ENCODE assay signal across 13 cellular contexts in the genomic region with DNA sequence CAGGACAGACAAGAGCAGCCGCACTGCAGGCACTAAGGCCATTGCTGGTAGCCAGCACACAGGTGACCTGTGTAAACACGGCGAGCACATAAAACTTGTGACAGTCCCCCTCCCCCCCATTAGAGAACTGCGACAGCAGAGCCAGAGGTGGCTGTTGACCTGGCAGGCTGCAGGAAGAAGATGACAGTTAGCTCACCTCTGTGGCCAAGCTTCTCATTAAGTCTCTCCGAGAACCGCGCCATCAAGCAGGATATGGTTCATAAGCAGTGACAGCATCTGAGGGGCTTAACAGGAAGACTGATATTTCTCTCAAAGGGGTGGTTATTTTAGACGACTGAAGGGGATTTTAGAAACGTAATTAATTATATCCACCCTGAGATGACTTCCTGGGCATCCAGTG. TPM values are rescaled to one million over a fixed set of nuclear protein-coding genes. Genes with fewer than 3 reads are reported as not detected.
DNase-seq lines count a peak whose midpoint lies in the region; ATAC-seq, FAIRE-seq and TF ChIP-seq lines count a peak whose summit lies in the region.
"Had no signal": no experiment of that assay in that cellular context is flagged by ENCODE, and none has a peak within 500 bp of the region (broad histone marks: within the 10 kb centered on the region; RNA-seq: fewer than 3 reads in every experiment).

No MANE protein-coding gene starts in this region.

- H3K9me3 ChIP-seq in KOPT-K1 (ENCODE audit: insufficient read depth, low read length, poor library complexity, severe bottlenecking): no peaks in the 10 kb centered on the region
- H3K9me3 ChIP-seq in small intestine (ENCODE audit: control insufficient read depth, low read depth): no peaks in the 10 kb centered on the region
- no peaks in the 10 kb centered on the region for H3K9me3 ChIP-seq in esophagus muscularis mucosa
- H3K9me3 ChIP-seq: SK-N-SH, thoracic aorta had no signal

- intact Hi-C loops in activated CD8-positive, alpha-beta T cell treated with anti-CD3 and anti-CD28 coated beads for 36 hours (cut with micrococcal nuclease): loop anchor here (2.0 to 10.0 kb wide), 2 partner anchors 18 to 114 kb away; no protein-coding TSS in a partner anchor
- intact Hi-C loops in esophagus muscularis mucosa (cut with DNase I): no loop called here

- 52 to 59% (median 58%) methylated on average over 8 to 9 of the region's 9 CpGs for WGBS in small intestine, 3 donors
- WGBS in esophagus muscularis mucosa: 59% methylated on average over 9 of the region's 9 CpGs

- H3K4me3 ChIP-seq in small intestine (ENCODE audit: low read depth in 1 of 2, low read length in 2 of 2) (peak overlapping the region in 1 of 2 donors; percentile 25), esophagus muscularis mucosa (no peak overlapping the region)
- H3K4me3 ChIP-seq: thoracic aorta had no signal

- H3K27ac ChIP-seq in KOPT-K1 (ENCODE audit: low read depth, low read length, poor library complexity, severe bottlenecking) (peak overlapping the region; percentile 92), small intestine (ENCODE audit: low read depth in 1 of 2, low read length in 1 of 2) (peak overlapping the region; percentile 87 to 93), esophagus muscularis mucosa (replicated peaks in 1 of 4) (no peak overlapping the region)
- H3K27ac ChIP-seq: thoracic aorta had no signal

- CTCF ChIA-PET in activated CD8-positive, alpha-beta T cell treated with anti-CD3 and anti-CD28 coated beads for 36 hours (lab: Charles Lee): interaction anchor here (0.9 to 3.2 kb wide), 14 partner anchors 8 to 189 kb away, joined by 3 to 38 read pairs (median 6); a partner anchor contains a TSS

- no peak for TF ChIP-seq EP300 in esophagus muscularis mucosa (IDR thresholded peaks at IDR 0.05)

- peak; percentile 81 for DNase-seq in activated CD8-positive, alpha-beta T cell treated with anti-CD3 and anti-CD28 coated beads for 36 hours
- DNase-seq in endothelial cell (ENCODE audit: low spot score) (no peak), small intestine (peak; percentile 55), Ammon's horn (ENCODE audit: low spot score) (no peak), esophagus muscularis mucosa (ENCODE audit: extremely low spot score) (no peak)
- DNase-seq: hypothalamus, NCI-H526 treated with DMSO at 0.1 percent for 48 hours, SK-N-SH had no signal

- H3K36me3 Mint-ChIP-seq in activated CD8-positive, alpha-beta T cell treated with anti-CD3 and anti-CD28 coated beads for 36 hours (ENCODE audit: low read depth): peaks cover 80% of the 10 kb centered on the region
- H3K36me3 Mint-ChIP-seq in endothelial cell (ENCODE audit: low read depth, unreplicated experiment): peaks cover 23% of the 10 kb centered on the region

- POLR2A ChIA-PET in activated CD8-positive, alpha-beta T cell treated with anti-CD3 and anti-CD28 coated beads for 36 hours (lab: Charles Lee): interaction anchor here (0.6 to 28.8 kb wide), 8 partner anchors 8 to 330 kb away, joined by 3 to 872 read pairs (median 5); a partner anchor contains a TSS

- TF ChIP-seq CTCF in activated CD8-positive, alpha-beta T cell treated with anti-CD3 and anti-CD28 coated beads for 36 hours (IDR thresholded peaks at IDR 0.05): no peak
- TF ChIP-seq CTCF in endothelial cell (IDR thresholded peaks at IDR 0.05; ENCODE audit: unreplicated experiment) (no peak), esophagus muscularis mucosa (IDR thresholded peaks at IDR 0.05) (no peak)

- FAIRE-seq in small intestine (lab: Jason Lieb, UNC): no peak
- FAIRE-seq: D721Med had no signal

- H3K36me3 ChIP-seq in KOPT-K1 (ENCODE audit: insufficient read depth, low read length) (peaks cover 65% of the 10 kb centered on the region), small intestine (ENCODE audit: control insufficient read depth in 2 of 2, insufficient read depth in 2 of 2, low read length in 2 of 2) (peaks cover 6 to 21% of the 10 kb centered on the region in 2 donors), esophagus muscularis mucosa (peaks cover 15 to 47% (median 39%) of the 10 kb centered on the region in 4 donors)

- H3K27me3 Mint-ChIP-seq in activated CD8-positive, alpha-beta T cell treated with anti-CD3 and anti-CD28 coated beads for 36 hours: no peaks in the 10 kb centered on the region
- peaks cover 14% of the 10 kb centered on the region for H3K27me3 Mint-ChIP-seq in endothelial cell (ENCODE audit: unreplicated experiment)

- no peak for TF ChIP-seq POLR2A in esophagus muscularis mucosa (IDR thresholded peaks at IDR 0.05; ENCODE audit: low read depth)

- H3K4me3 Mint-ChIP-seq in activated CD8-positive, alpha-beta T cell treated with anti-CD3 and anti-CD28 coated beads for 36 hours: peak overlapping the region; percentile 79
- no peak overlapping the region for H3K4me3 Mint-ChIP-seq in endothelial cell (ENCODE audit: unreplicated experiment)

- peaks cover 66% of the 10 kb centered on the region for H3K4me1 Mint-ChIP-seq in activated CD8-positive, alpha-beta T cell treated with anti-CD3 and anti-CD28 coated beads for 36 hours (ENCODE audit: low read depth)
- peaks cover 8% of the 10 kb centered on the region for H3K4me1 Mint-ChIP-seq in endothelial cell (ENCODE audit: unreplicated experiment)

- peak; percentile 53 for ATAC-seq in activated CD8-positive, alpha-beta T cell treated with anti-CD3 and anti-CD28 coated beads for 36 hours
- ATAC-seq in GM19397 (IDR thresholded peaks at IDR 0.05; ENCODE audit: unreplicated experiment): no peak
- no peak for ATAC-seq in HG03565 (IDR thresholded peaks at IDR 0.05; ENCODE audit: unreplicated experiment)

- H3K27me3 ChIP-seq in small intestine (ENCODE audit: control insufficient read depth in 2 of 2, insufficient read depth in 2 of 2, low read length in 2 of 2) (no peaks in the 10 kb centered on the region), esophagus muscularis mucosa (no peaks in the 10 kb centered on the region)

- H3K4me1 ChIP-seq in small intestine (ENCODE audit: control insufficient read depth in 2 of 2, insufficient read depth in 1 of 2, low read depth in 1 of 2, low read length in 1 of 2) (peaks cover 19 to 28% of the 10 kb centered on the region in 2 donors), esophagus muscularis mucosa (peaks cover 61 to 90% (median 77%) of the 10 kb centered on the region in 4 donors)

- no peaks in the 10 kb centered on the region for H3K9me3 Mint-ChIP-seq in activated CD8-positive, alpha-beta T cell treated with anti-CD3 and anti-CD28 coated beads for 36 hours
- no peaks in the 10 kb centered on the region for H3K9me3 Mint-ChIP-seq in endothelial cell (ENCODE audit: unreplicated experiment)

- peak overlapping the region; percentile 98 for H3K27ac Mint-ChIP-seq in activated CD8-positive, alpha-beta T cell treated with anti-CD3 and anti-CD28 coated beads for 36 hours
- peak overlapping the region; percentile 58 for H3K27ac Mint-ChIP-seq in endothelial cell (ENCODE audit: unreplicated experiment)

RNA-seq across cellular contexts. Expression of a gene that starts 5.2 kb away (rescaled TPM):
- total RNA-seq in activated CD8-positive, alpha-beta T cell treated with anti-CD3 and anti-CD28 coated beads for 36 hours: 100 to 1,000 TPM; 219 to 239 TPM
- 169 TPM for total RNA-seq in endothelial cell (ENCODE audit: unreplicated experiment)
- 100 to 1,000 TPM in 2 of 3 donors, 10 to 100 TPM in 1; 84.1 to 285 (median 115) TPM for polyA plus RNA-seq in small intestine
- total RNA-seq in esophagus muscularis mucosa: 100 to 1,000 TPM in 3 of 4 donors, 10 to 100 TPM in 1; 83.9 to 139 (median 127) TPM

RNA-seq across cellular contexts. Expression of a gene that starts 5.5 kb away (rescaled TPM):
- under 1 TPM; 0.45 to 0.52 TPM for total RNA-seq in activated CD8-positive, alpha-beta T cell treated with anti-CD3 and anti-CD28 coated beads for 36 hours
- total RNA-seq in endothelial cell (ENCODE audit: unreplicated experiment) (0.64 TPM), esophagus muscularis mucosa (1 to 10 TPM in 2 of 4 donors, under 1 TPM in 1, not detected in 1; 0.26 to 2.1 (median 1.0) TPM)
- polyA plus RNA-seq in small intestine: 1 to 10 TPM in 2 of 3 donors, under 1 TPM in 1; 0.79 to 8.1 (median 3.5) TPM

RNA-seq across cellular contexts. Expression of a gene that starts 14.3 kb away (rescaled TPM):
- 10 to 100 TPM; 14.6 to 21.5 TPM for total RNA-seq in activated CD8-positive, alpha-beta T cell treated with anti-CD3 and anti-CD28 coated beads for 36 hours
- total RNA-seq in endothelial cell (ENCODE audit: unreplicated experiment): 11.9 TPM
- 10 to 100 TPM; 30.3 to 66.0 (median 54.9) TPM for polyA plus RNA-seq in small intestine
- 10 to 100 TPM; 16.1 to 36.4 (median 28.7) TPM for total RNA-seq in esophagus muscularis mucosa

RNA-seq across cellular contexts. Expression of a gene that starts 14.4 kb away (rescaled TPM):
- total RNA-seq in activated CD8-positive, alpha-beta T cell treated with anti-CD3 and anti-CD28 coated beads for 36 hours: 10 to 100 TPM; 22.1 to 25.3 TPM
- total RNA-seq in endothelial cell (ENCODE audit: unreplicated experiment): 36.2 TPM
- polyA plus RNA-seq in small intestine: 10 to 100 TPM; 83.3 to 94.4 (median 87.5) TPM
- 10 to 100 TPM; 50.4 to 86.4 (median 69.2) TPM for total RNA-seq in esophagus muscularis mucosa

RNA-seq across cellular contexts. Expression of a gene that starts 22.7 kb away (rescaled TPM):
- 1,000 to 10,000 TPM; 3,479 to 3,507 TPM for total RNA-seq in activated CD8-positive, alpha-beta T cell treated with anti-CD3 and anti-CD28 coated beads for 36 hours
- 2,006 TPM for total RNA-seq in endothelial cell (ENCODE audit: unreplicated experiment)
- 1,000 to 10,000 TPM; 1,890 to 3,725 (median 3,312) TPM for polyA plus RNA-seq in small intestine
- total RNA-seq in esophagus muscularis mucosa: 1,000 to 10,000 TPM; 1,466 to 2,142 (median 1,771) TPM

Comparison
In these comparisons a context has a peak if more than half of its experiments do, and no peak if none do; other contexts are left out.
1. H3K27ac ChIP-seq: peak in KOPT-K1 (single experiment) and small intestine (2 of 2); none in esophagus muscularis mucosa (0 of 4).
2. DNase-seq: peak in activated CD8-positive, alpha-beta T cell treated with anti-CD3 and anti-CD28 coated beads for 36 hours (single experiment) and small intestine (single experiment); none in endothelial cell (single experiment), Ammon's horn (single experiment) and esophagus muscularis mucosa (single experiment).